In genomic region chr17:78139861-78140168, GRCh38 we compare ENCODE assay signal across 12 cellular contexts. TPM values are rescaled to one million over a fixed set of nuclear protein-coding genes. Genes with fewer than 3 reads are reported as not detected.
DNase-seq lines count a peak whose midpoint lies in the region; ATAC-seq and TF ChIP-seq lines count a peak whose summit lies in the region.
"Not testable (repeated sequence)": the region's sequence is repeated elsewhere in the genome, so short reads cannot be mapped to it uniquely, and the experiment has no call there.
"Had no signal": no experiment of that assay in that cellular context is flagged by ENCODE, and none has a peak within 500 bp of the region (broad histone marks: within the 10 kb centered on the region; RNA-seq: fewer than 3 reads in every experiment).

No MANE protein-coding gene starts in this region.

- H3K9me3 ChIP-seq in BLaER1; OCI-LY1 (ENCODE audit: low read length); left lung: not testable (repeated sequence)

- H3K79me2 ChIP-seq in OCI-LY1 (ENCODE audit: insufficient read depth, low read length): not testable (repeated sequence)

- H3F3A ChIP-seq in OCI-LY1 (ENCODE audit: insufficient read depth, low read length): not testable (repeated sequence)

- H3K9me2 ChIP-seq in OCI-LY1 (ENCODE audit: low read depth, low read length): not testable (repeated sequence)

- peaks cover 52% of the 10 kb centered on the region for H3K4me1 Mint-ChIP-seq in activated CD4-positive, alpha-beta T cell treated with anti-CD3 and anti-CD28 coated beads, Interleukin-2, amount 10 ng/mL, durations not matched to agents 24 days and 14 days
- H3K4me1 Mint-ChIP-seq in activated naive CD8-positive, alpha-beta T cell treated with anti-CD3 and anti-CD28 coated beads for 36 hours: peaks cover 73% of the 10 kb centered on the region
- peaks cover 70% of the 10 kb centered on the region for H3K4me1 Mint-ChIP-seq in stimulated activated effector memory CD8-positive, alpha-beta T cell treated with anti-CD3 and anti-CD28 coated beads, Interleukin-12 subunit alpha, Interleukin-12 subunit beta, amount 100 ng/mL, for 72 hours

- H3K36me3 ChIP-seq in BLaER1 (peaks cover 26% of the 10 kb centered on the region), OCI-LY1 (ENCODE audit: insufficient read depth, low read length) (peaks cover 32% of the 10 kb centered on the region), left lung (peaks cover 0 to 23% of the 10 kb centered on the region in 2 donors)

- peak overlapping the region; percentile 17; the same call in 1 of the 2 replicates for H3K4me2 ChIP-seq in BLaER1
- peak overlapping the region; percentile 34 for H3K4me2 ChIP-seq in OCI-LY1 (ENCODE audit: low read length)

- ATAC-seq in left lung; stimulated activated effector memory CD8-positive, alpha-beta T cell treated with anti-CD3 and anti-CD28 coated beads, Interleukin-12 subunit alpha, Interleukin-12 subunit beta, amount 100 ng/mL, for 72 hours: not testable (repeated sequence)

- not testable (repeated sequence) for H3K27me3 ChIP-seq in BLaER1; OCI-LY1 (ENCODE audit: insufficient read depth, low read length); left lung

- not testable (repeated sequence) for TF ChIP-seq CTCF in OCI-LY1 (IDR thresholded peaks at IDR 0.05; ENCODE audit: low read length); left lung (IDR thresholded peaks at IDR 0.05)

- H3K27ac ChIP-seq in BLaER1: not testable (repeated sequence)
- peak overlapping the region; percentile 60 for H3K27ac ChIP-seq in OCI-LY1 (ENCODE audit: low read depth, low read length, poor library complexity, severe bottlenecking)
- H3K27ac ChIP-seq in left lung: peak overlapping the region; percentile 44 to 75

- peaks cover 74% of the 10 kb centered on the region for H3K4me1 ChIP-seq in BLaER1
- H3K4me1 ChIP-seq in OCI-LY1 (ENCODE audit: insufficient read depth, low read length, severe bottlenecking): peaks cover 21% of the 10 kb centered on the region
- H3K4me1 ChIP-seq in left lung: peaks cover 25 to 85% of the 10 kb centered on the region in 2 donors

- not testable (repeated sequence) for H3K4me3 ChIP-seq in BLaER1
- H3K4me3 ChIP-seq in OCI-LY1 (ENCODE audit: low read depth, low read length, poor library complexity, severe bottlenecking) (peak overlapping the region; percentile 11), left lung (peak overlapping the region in 1 of 2 donors; percentile 11)

- not testable (repeated sequence) for H3K27me3 Mint-ChIP-seq in activated CD4-positive, alpha-beta T cell treated with anti-CD3 and anti-CD28 coated beads, Interleukin-2, amount 10 ng/mL, durations not matched to agents 24 days and 14 days; activated naive CD8-positive, alpha-beta T cell treated with anti-CD3 and anti-CD28 coated beads for 36 hours

- H3K9ac ChIP-seq in BLaER1; OCI-LY1 (ENCODE audit: low read length): not testable (repeated sequence)

- not testable (repeated sequence) for H2AFZ ChIP-seq in OCI-LY1 (ENCODE audit: low read length)

- peak overlapping the region; percentile 76 for H3K27ac Mint-ChIP-seq in activated CD4-positive, alpha-beta T cell treated with anti-CD3 and anti-CD28 coated beads, Interleukin-2, amount 10 ng/mL, durations not matched to agents 24 days and 14 days
- peak overlapping the region; percentile 71 for H3K27ac Mint-ChIP-seq in activated naive CD8-positive, alpha-beta T cell treated with anti-CD3 and anti-CD28 coated beads for 36 hours
- H3K27ac Mint-ChIP-seq in stimulated activated effector memory CD8-positive, alpha-beta T cell treated with anti-CD3 and anti-CD28 coated beads, Interleukin-12 subunit alpha, Interleukin-12 subunit beta, amount 100 ng/mL, for 72 hours: peak overlapping the region; percentile 88

- not testable (repeated sequence) for H4K20me1 ChIP-seq in BLaER1; OCI-LY1 (ENCODE audit: insufficient read depth, low read length)

- H3K36me3 Mint-ChIP-seq in activated CD4-positive, alpha-beta T cell treated with anti-CD3 and anti-CD28 coated beads, Interleukin-2, amount 10 ng/mL, durations not matched to agents 24 days and 14 days (ENCODE audit: low read depth): peaks cover 51% of the 10 kb centered on the region
- peaks cover 44% of the 10 kb centered on the region for H3K36me3 Mint-ChIP-seq in activated naive CD8-positive, alpha-beta T cell treated with anti-CD3 and anti-CD28 coated beads for 36 hours
- H3K36me3 Mint-ChIP-seq in stimulated activated effector memory CD8-positive, alpha-beta T cell treated with anti-CD3 and anti-CD28 coated beads, Interleukin-12 subunit alpha, Interleukin-12 subunit beta, amount 100 ng/mL, for 72 hours: peaks cover 95% of the 10 kb centered on the region

- H3K9me3 Mint-ChIP-seq in activated CD4-positive, alpha-beta T cell treated with anti-CD3 and anti-CD28 coated beads, Interleukin-2, amount 10 ng/mL, durations not matched to agents 24 days and 14 days; activated naive CD8-positive, alpha-beta T cell treated with anti-CD3 and anti-CD28 coated beads for 36 hours; stimulated activated effector memory CD8-positive, alpha-beta T cell treated with anti-CD3 and anti-CD28 coated beads, Interleukin-12 subunit alpha, Interleukin-12 subunit beta, amount 100 ng/mL, for 72 hours: not testable (repeated sequence)

- intact Hi-C loops in activated CD4-positive, alpha-beta T cell treated with anti-CD3 and anti-CD28 coated beads, Interleukin-2, amount 10 ng/mL, durations not matched to agents 24 days and 14 days (cut with micrococcal nuclease): loop anchor here (1.0 kb wide), 3 partner anchors 10 to 74 kb away; partner anchors contain the start of genes AFMID, BIRC5, TK1 and TMC8
- intact Hi-C loops in left lung (cut with DNase I): not testable (repeated sequence)

- H3K4me3 Mint-ChIP-seq in activated CD4-positive, alpha-beta T cell treated with anti-CD3 and anti-CD28 coated beads, Interleukin-2, amount 10 ng/mL, durations not matched to agents 24 days and 14 days: peak overlapping the region; percentile 31
- not testable (repeated sequence) for H3K4me3 Mint-ChIP-seq in activated naive CD8-positive, alpha-beta T cell treated with anti-CD3 and anti-CD28 coated beads for 36 hours
- peak overlapping the region; percentile 53 for H3K4me3 Mint-ChIP-seq in stimulated activated effector memory CD8-positive, alpha-beta T cell treated with anti-CD3 and anti-CD28 coated beads, Interleukin-12 subunit alpha, Interleukin-12 subunit beta, amount 100 ng/mL, for 72 hours

- not testable (repeated sequence) for DNase-seq in activated CD4-positive, alpha-beta T cell treated with anti-CD3 and anti-CD28 coated beads, Interleukin-2, amount 10 ng/mL, durations not matched to agents 24 days and 14 days; activated naive CD8-positive, alpha-beta T cell treated with anti-CD3 and anti-CD28 coated beads for 36 hours; left lung; stimulated activated effector memory CD8-positive, alpha-beta T cell treated with anti-CD3 and anti-CD28 coated beads, Interleukin-12 subunit alpha, Interleukin-12 subunit beta, amount 100 ng/mL, for 72 hours (ENCODE audit: low spot score in 2 of 2)

RNA-seq across cellular contexts. Expression of gene C17orf99, which starts 6.4 kb away (rescaled TPM):
- total RNA-seq in activated CD4-positive, alpha-beta T cell treated with anti-CD3 and anti-CD28 coated beads, Interleukin-2, amount 10 ng/mL, durations not matched to agents 24 days and 14 days: not detected in 2 replicates
- total RNA-seq in activated naive CD8-positive, alpha-beta T cell treated with anti-CD3 and anti-CD28 coated beads for 36 hours: not detected
- not detected for total RNA-seq in left lung
- total RNA-seq: A172, fibroblast of villous mesenchyme, MCF 10A, pulmonary artery endothelial cell, SJCRH30, temporal lobe had no signal

RNA-seq across cellular contexts. Expression of gene TMC8, which starts 9.2 kb away (rescaled TPM):
- 231 and 234 TPM in 2 replicates for total RNA-seq in activated CD4-positive, alpha-beta T cell treated with anti-CD3 and anti-CD28 coated beads, Interleukin-2, amount 10 ng/mL, durations not matched to agents 24 days and 14 days
- 100 to 1,000 TPM; 133 to 136 TPM for total RNA-seq in activated naive CD8-positive, alpha-beta T cell treated with anti-CD3 and anti-CD28 coated beads for 36 hours
- 10 to 100 TPM; 14.7 to 37.3 TPM for total RNA-seq in left lung
- total RNA-seq: fibroblast of villous mesenchyme, MCF 10A had no signal

RNA-seq across cellular contexts. Expression of gene TMC6, which starts 11.3 kb away (rescaled TPM):
- total RNA-seq in activated CD4-positive, alpha-beta T cell treated with anti-CD3 and anti-CD28 coated beads, Interleukin-2, amount 10 ng/mL, durations not matched to agents 24 days and 14 days: 250 and 251 TPM in 2 replicates
- total RNA-seq in activated naive CD8-positive, alpha-beta T cell treated with anti-CD3 and anti-CD28 coated beads for 36 hours: 100 to 1,000 TPM; 119 to 125 TPM
- total RNA-seq in left lung: 100 to 1,000 TPM; 149 to 152 TPM

RNA-seq across cellular contexts. Expression of gene SYNGR2, which starts 28.6 kb away (rescaled TPM):
- total RNA-seq in activated CD4-positive, alpha-beta T cell treated with anti-CD3 and anti-CD28 coated beads, Interleukin-2, amount 10 ng/mL, durations not matched to agents 24 days and 14 days: 123 and 125 TPM in 2 replicates
- 100 to 1,000 TPM; 126 to 127 TPM for total RNA-seq in activated naive CD8-positive, alpha-beta T cell treated with anti-CD3 and anti-CD28 coated beads for 36 hours
- total RNA-seq in left lung: 100 to 1,000 TPM; 192 to 227 TPM

RNA-seq across cellular contexts. Expression of gene TK1, which starts 47.0 kb away (rescaled TPM):
- total RNA-seq in activated CD4-positive, alpha-beta T cell treated with anti-CD3 and anti-CD28 coated beads, Interleukin-2, amount 10 ng/mL, durations not matched to agents 24 days and 14 days: 66.7 and 69.0 TPM in 2 replicates
- total RNA-seq in activated naive CD8-positive, alpha-beta T cell treated with anti-CD3 and anti-CD28 coated beads for 36 hours: 100 to 1,000 TPM; 144 to 150 TPM
- 10 to 100 TPM; 24.0 to 33.0 TPM for total RNA-seq in left lung
